ENCODE assay signal across 8 cellular contexts in genomic region chr16:20879175-20880053, GRCh38. TPM values are rescaled to one million over a fixed set of nuclear protein-coding genes. Genes with fewer than 3 reads are reported as not detected.
DNase-seq lines count a peak whose midpoint lies in the region; ATAC-seq and TF ChIP-seq lines count a peak whose summit lies in the region.

No MANE protein-coding gene starts in this region.

- BruUV-seq in PC-3 (replicated peaks; lab: Mats Ljungman, UMichigan) = no TSS peak

- peaks cover 4% of the 10 kb centered on the region for H3K9me3 Mint-ChIP-seq in stimulated activated naive CD8-positive, alpha-beta T cell treated with anti-CD3 and anti-CD28 coated beads, Interleukin-15, Interleukin-2, amounts not matched to agents 100 ng/mL and 50 ng/mL, for 24 hours

- peaks cover 93% of the 10 kb centered on the region for H3K79me2 ChIP-seq in PC-3 (ENCODE audit: low read length)

- peak overlapping the region; percentile 47; the same call in 1 of the 2 replicates for H2AFZ ChIP-seq in PC-3 (ENCODE audit: low read length)

- H3K4me1 ChIP-seq in PC-3 (ENCODE audit: insufficient read depth, low read length) = peaks cover 52% of the 10 kb centered on the region

- H3K9me2 ChIP-seq in PC-3 (replicated peaks; ENCODE audit: low read length) = no peaks in the 10 kb centered on the region

- H4K20me1 ChIP-seq in PC-3 (ENCODE audit: low read length) = 0 out of 2 replicates have a peak, but pooled peaks cover 8% of the 10 kb centered on the region

- POLR2A ChIA-PET in PC-3 (lab: Charles Lee; ENCODE audit: unreplicated experiment) = no interaction called here

- no peaks in the 10 kb centered on the region for H3K27me3 ChIP-seq in PC-3 (ENCODE audit: low read length)

- H3K36me3 ChIP-seq in PC-3 (ENCODE audit: low read depth, low read length) = peaks cover 4% of the 10 kb centered on the region; the same call in 1 of the 2 replicates

- peak overlapping the region; percentile 72 for H3K4me2 ChIP-seq in PC-3 (ENCODE audit: low read length)

- H3K4me3 Mint-ChIP-seq in stimulated activated naive CD8-positive, alpha-beta T cell treated with anti-CD3 and anti-CD28 coated beads, Interleukin-15, Interleukin-2, amounts not matched to agents 100 ng/mL and 50 ng/mL, for 24 hours = peak overlapping the region; percentile 3

- peak overlapping the region; percentile 40 for H3K27ac ChIP-seq in PC-3 (ENCODE audit: low read length)

- intact Hi-C loops in PC-3 (cut with micrococcal nuclease) = no loop called here

- peaks cover 55% of the 10 kb centered on the region for H3K4me1 Mint-ChIP-seq in stimulated activated naive CD8-positive, alpha-beta T cell treated with anti-CD3 and anti-CD28 coated beads, Interleukin-15, Interleukin-2, amounts not matched to agents 100 ng/mL and 50 ng/mL, for 24 hours (ENCODE audit: low read depth)

- no peak overlapping the region for H3K9ac ChIP-seq in PC-3 (ENCODE audit: low read length)

- H3K9me3 ChIP-seq in PC-3 (ENCODE audit: low read length) = no peaks in the 10 kb centered on the region

- DNase-seq in PC-3 (peak; percentile 35), fibroblast of gingiva (ENCODE audit: low read depth) (peak; percentile 19), NCI-H526 (lab: John Stamatoyannopoulos, UW) (no peak), amniotic stem cell (lab: John Stamatoyannopoulos, UW) (no peak), NCI-H510A treated with DMSO at 0.1 percent for 48 hours (lab: John Stamatoyannopoulos, UW) (no peak), GM19238 (ENCODE audit: insufficient read length, low spot score) (no peak)

- peak; percentile 51 for ATAC-seq in GM19463 (IDR thresholded peaks at IDR 0.05; ENCODE audit: unreplicated experiment)
- ATAC-seq in PC-3 = peak; percentile 37; the same call in 1 of the 2 replicates

- no peaks in the 10 kb centered on the region for H3K27me3 Mint-ChIP-seq in stimulated activated naive CD8-positive, alpha-beta T cell treated with anti-CD3 and anti-CD28 coated beads, Interleukin-15, Interleukin-2, amounts not matched to agents 100 ng/mL and 50 ng/mL, for 24 hours

- H3K36me3 Mint-ChIP-seq in stimulated activated naive CD8-positive, alpha-beta T cell treated with anti-CD3 and anti-CD28 coated beads, Interleukin-15, Interleukin-2, amounts not matched to agents 100 ng/mL and 50 ng/mL, for 24 hours (ENCODE audit: low read depth) = peaks cover 22% of the 10 kb centered on the region

- H3K4me3 ChIP-seq in PC-3 (ENCODE audit: low read length) = no peak overlapping the region

- CTCF ChIA-PET in PC-3 (lab: Charles Lee) = interaction anchor here (0.5 kb wide), 1 partner anchor 309 kb away, joined by 3 read pairs; no protein-coding TSS in a partner anchor

- peak overlapping the region; percentile 57 for H3K27ac Mint-ChIP-seq in stimulated activated naive CD8-positive, alpha-beta T cell treated with anti-CD3 and anti-CD28 coated beads, Interleukin-15, Interleukin-2, amounts not matched to agents 100 ng/mL and 50 ng/mL, for 24 hours

- no peaks in the 10 kb centered on the region for H3F3A ChIP-seq in PC-3 (ENCODE audit: low read length, unreplicated experiment)

- no peak for TF ChIP-seq CTCF in PC-3 (conservative IDR thresholded peaks at IDR 0.05; ENCODE audit: low read depth, low read length)

RNA-seq across cellular contexts. Expression of gene DCUN1D3, which starts 20.7 kb away (rescaled TPM):
- total RNA-seq in PC-3 (2014; rRNA removed) = 8.5 and 10.5 TPM in 2 replicates

RNA-seq across cellular contexts. Expression of gene LYRM1, which starts 21.2 kb away (rescaled TPM):
- total RNA-seq in PC-3 (2014; rRNA removed) = 21.9 and 35.1 TPM in 2 replicates

Comparison
In these comparisons a context has a peak if more than half of its experiments do, and no peak if none do; other contexts are left out.
1. DNase-seq: peak in PC-3 (single experiment) and fibroblast of gingiva (single experiment); none in NCI-H526 (0 of 2), amniotic stem cell (single experiment), NCI-H510A treated with DMSO at 0.1 percent for 48 hours (single experiment) and GM19238 (single experiment).